In genomic region chr5:116242363-116242762, GRCh38 we compare ENCODE assay signal across 32 cellular contexts.
DNase-seq lines count a peak whose midpoint lies in the region; ATAC-seq, FAIRE-seq and TF ChIP-seq lines count a peak whose summit lies in the region.
"Had no signal": no experiment of that assay in that cellular context is flagged by ENCODE, and none has a peak within 500 bp of the region (broad histone marks: within the 10 kb centered on the region; RNA-seq: fewer than 3 reads in every experiment).

No MANE protein-coding gene starts in this region.

- H3K9me1 ChIP-seq in endothelial cell of umbilical vein (replicated peaks; ENCODE audit: control insufficient read depth, extremely low read depth, insufficient read depth, low read length) = peaks cover 4% of the 10 kb centered on the region

- H3K9ac ChIP-seq in liver (ENCODE audit: low read depth in 1 of 2, low read length in 2 of 2) (no peak overlapping the region), HepG2 (ENCODE audit: insufficient read depth, low read depth, low read length) (no peak overlapping the region), endothelial cell of umbilical vein (replicated peaks; ENCODE audit: extremely low read depth, insufficient read depth, low read length) (no peak overlapping the region)
- H3K9ac ChIP-seq: BLaER1 had no signal

- H4K20me1 ChIP-seq in HepG2 (ENCODE audit: insufficient read depth, low read length) (no peaks in the 10 kb centered on the region), endothelial cell of umbilical vein (replicated peaks; ENCODE audit: control insufficient read depth, extremely low read depth, insufficient read depth, low read length) (no peaks in the 10 kb centered on the region)
- H4K20me1 ChIP-seq: BLaER1 had no signal

- TF ChIP-seq CTCF in liver (IDR thresholded peaks at IDR 0.05; ENCODE audit: low read depth, low read length, missing input control) = no peak
- TF ChIP-seq CTCF in HepG2 (CRISPR knock-in tag; IDR thresholded peaks at IDR 0.05) = no peak
- TF ChIP-seq CTCF in endothelial cell of umbilical vein (IDR thresholded peaks at IDR 0.05; ENCODE audit: extremely low read depth in 1 of 2, insufficient read depth in 1 of 2, low read depth in 1 of 2, low read length in 2 of 2) = no peak
- no peak for TF ChIP-seq CTCF in chondrocyte (IDR thresholded peaks at IDR 0.05)

- TF ChIP-seq POLR2A in HepG2 (IDR thresholded peaks at IDR 0.05; ENCODE audit: insufficient read depth in 1 of 2, low read depth in 2 of 2, low read length in 2 of 2) = no peak
- TF ChIP-seq POLR2A in endothelial cell of umbilical vein (IDR thresholded peaks at IDR 0.05; ENCODE audit: low read depth, low read length) = no peak

- H3K36me3 ChIP-seq in liver (ENCODE audit: control insufficient read depth in 4 of 4, insufficient read depth in 3 of 4, low read depth in 1 of 4, low read length in 3 of 4) = no peaks in the 10 kb centered on the region
- H3K36me3 ChIP-seq in HepG2 (replicated peaks in 1 of 2; ENCODE audit: control insufficient read depth in 1 of 2, insufficient read depth in 2 of 2, low read length in 2 of 2) = no peaks in the 10 kb centered on the region
- H3K36me3 ChIP-seq in endothelial cell of umbilical vein (ENCODE audit: control insufficient read depth in 2 of 2, extremely low read depth in 1 of 2, insufficient read depth in 2 of 2, low read length in 2 of 2) = no peaks in the 10 kb centered on the region
- H3K36me3 ChIP-seq: ascending aorta, BLaER1, gastrocnemius medialis, left ventricle myocardium inferior, MG63 had no signal

- H3K4me3 Mint-ChIP-seq in stimulated activated naive B cell treated with anti-CD40 and anti-IgM and Interleukin-4, amounts not matched to agents 10 μg/mL and 1 μg/mL and 100 μg/mL, for 72 hours = no peak overlapping the region
- H3K4me3 Mint-ChIP-seq in chondrocyte (ENCODE audit: unreplicated experiment) = no peak overlapping the region
- H3K4me3 Mint-ChIP-seq: activated CD8-positive, alpha-beta T cell treated with anti-CD3 and anti-CD28 coated beads for 36 hours; activated naive CD8-positive, alpha-beta T cell; immature natural killer cell; naive thymus-derived CD4-positive, alpha-beta T cell; T-helper 17 cell had no signal

- H3K4me2 ChIP-seq in HepG2 (ENCODE audit: low read depth, low read length) = no peak overlapping the region
- H3K4me2 ChIP-seq in endothelial cell of umbilical vein (ENCODE audit: insufficient read depth, low read length) = no peak overlapping the region
- H3K4me2 ChIP-seq: BLaER1 had no signal

- no peak overlapping the region for H3K4me3 ChIP-seq in liver (ENCODE audit: low read depth in 1 of 3, low read length in 3 of 3)
- no peak overlapping the region for H3K4me3 ChIP-seq in HepG2 (replicated peaks in 1 of 3; ENCODE audit: insufficient read depth in 1 of 3, low read depth in 2 of 3, low read length in 3 of 3)
- no peak overlapping the region for H3K4me3 ChIP-seq in endothelial cell of umbilical vein (replicated peaks in 1 of 3; ENCODE audit: insufficient read depth in 1 of 3, low read depth in 1 of 3, low read length in 3 of 3)
- H3K4me3 ChIP-seq: ascending aorta, BLaER1, gastrocnemius medialis, left ventricle myocardium inferior, MG63, SK-N-MC had no signal

- WGBS in liver = 68% methylated on average over 1 of the region's 1 CpG
- WGBS in HepG2 (ENCODE audit: low lambda C conversion rate) = 100% methylated on average over 1 of the region's 1 CpG

- CTCF ChIA-PET in HepG2 (lab: Yijun Ruan, JAX; ENCODE audit: low intra/inter-chr PET ratio, low total read pairs) (no interaction called here), endothelial cell of umbilical vein (lab: Charles Lee) (no interaction called here)

- FAIRE-seq in HepG2 (lab: Jason Lieb, UNC) = no peak
- no peak for FAIRE-seq in endothelial cell of umbilical vein (lab: Jason Lieb, UNC)

- no TSS peak for BruUV-seq in HepG2 (replicated peaks; lab: Mats Ljungman, UMichigan)
- BruUV-seq in endothelial cell of umbilical vein (replicated peaks; lab: Mats Ljungman, UMichigan) = no TSS peak

- H3K4me1 Mint-ChIP-seq in stimulated activated naive B cell treated with anti-CD40 and anti-IgM and Interleukin-4, amounts not matched to agents 10 μg/mL and 1 μg/mL and 100 μg/mL, for 72 hours = peaks cover 0 to 5% of the 10 kb centered on the region in 2 donors
- peaks cover 8% of the 10 kb centered on the region for H3K4me1 Mint-ChIP-seq in chondrocyte (ENCODE audit: low read depth)
- H3K4me1 Mint-ChIP-seq: immature natural killer cell, T-helper 17 cell had no signal

- in situ Hi-C loops in HepG2 (cut with HindIII; ENCODE audit: extremely low pct_ligation_motif_present, low pct_unique_long_range_greater_than_20kb) = no loop called here

- POLR2A ChIA-PET in HepG2 (lab: Yijun Ruan, JAX) (no interaction called here), endothelial cell of umbilical vein (lab: Charles Lee) (no interaction called here)

- H3K27ac Mint-ChIP-seq in stimulated activated naive B cell treated with anti-CD40 and anti-IgM and Interleukin-4, amounts not matched to agents 10 μg/mL and 1 μg/mL and 100 μg/mL, for 72 hours = no peak overlapping the region
- no peak overlapping the region for H3K27ac Mint-ChIP-seq in chondrocyte (ENCODE audit: unreplicated experiment)
- H3K27ac Mint-ChIP-seq: activated CD8-positive, alpha-beta T cell treated with anti-CD3 and anti-CD28 coated beads for 36 hours; activated naive CD8-positive, alpha-beta T cell; activated T-helper 2 cell treated with anti-CD3 and anti-CD28 coated beads, Interferon-gamma antibody, Interleukin-2, Interleukin-4, amounts not matched to agents 10 μg/mL and 5 μg/mL and 100 μg/mL, durations not matched to agents 14 hours and 24 hours and 36 hours; immature natural killer cell; naive thymus-derived CD4-positive, alpha-beta T cell; T-helper 17 cell had no signal

- H2AFZ ChIP-seq in HepG2 (ENCODE audit: low read length) = no peak overlapping the region
- no peak overlapping the region for H2AFZ ChIP-seq in endothelial cell of umbilical vein (ENCODE audit: low read depth, low read length)

- intact Hi-C loops in HepG2 (cut with micrococcal nuclease; ENCODE audit: unreplicated experiment) (no loop called here), endothelial cell of umbilical vein (cut with micrococcal nuclease) (no loop called here)

- H3K79me2 ChIP-seq in HepG2 (ENCODE audit: insufficient read depth, low read length) (no peaks in the 10 kb centered on the region), endothelial cell of umbilical vein (ENCODE audit: control insufficient read depth, insufficient read depth, low read length) (no peaks in the 10 kb centered on the region)

- H3K27me3 ChIP-seq in liver (ENCODE audit: control insufficient read depth in 4 of 4, insufficient read depth in 4 of 4, low read length in 3 of 4) = no peaks in the 10 kb centered on the region
- no peaks in the 10 kb centered on the region for H3K27me3 ChIP-seq in HepG2 (ENCODE audit: control insufficient read depth in 1 of 2, insufficient read depth in 2 of 2, low read length in 2 of 2)
- no peaks in the 10 kb centered on the region for H3K27me3 ChIP-seq in endothelial cell of umbilical vein (ENCODE audit: control insufficient read depth in 2 of 2, insufficient read depth in 2 of 2, low read length in 2 of 2)
- H3K27me3 ChIP-seq: ascending aorta, BLaER1, gastrocnemius medialis, MG63 had no signal

- no peak for TF ChIP-seq EP300 in HepG2 (IDR thresholded peaks at IDR 0.05; ENCODE audit: low read depth in 2 of 2, low read length in 2 of 2)
- TF ChIP-seq EP300 in HepG2 (CRISPR knock-in tag; IDR thresholded peaks at IDR 0.05; ENCODE audit: borderline replicate concordance) = no peak

- TF ChIP-seq RAD21 in liver (IDR thresholded peaks at IDR 0.05) (no peak), HepG2 (CRISPR knock-in tag; IDR thresholded peaks at IDR 0.05) (no peak)

- dilution Hi-C loops in endothelial cell of umbilical vein (cut with MboI; ENCODE audit: extremely low pct_ligation_motif_present, low sequenced_read_pairs) = no loop called here

- H3K9me3 ChIP-seq in liver (ENCODE audit: control insufficient read depth in 4 of 4, low read length in 3 of 4) = no peaks in the 10 kb centered on the region
- 0 out of 2 replicates have a peak, but pooled peaks cover 6% of the 10 kb centered on the region for H3K9me3 ChIP-seq in HepG2 (ENCODE audit: low read length)
- H3K9me3 ChIP-seq in endothelial cell of umbilical vein (replicated peaks; ENCODE audit: control insufficient read depth, insufficient read depth, low read length) = no peaks in the 10 kb centered on the region
- H3K9me3 ChIP-seq: gastrocnemius medialis had no signal

- DNase-seq in HepG2 (ENCODE audit: low spot score) (no peak), endothelial cell of umbilical vein (ENCODE audit: low read depth, low spot score) (peak; percentile 48), left kidney (ENCODE audit: low read depth, low spot score) (peak; percentile 30), NCI-H345 treated with DMSO at 0.1 percent for 48 hours (lab: John Stamatoyannopoulos, UW; ENCODE audit: unreplicated experiment) (no peak), chondrocyte (ENCODE audit: low spot score) (no peak)
- no peak for DNase-seq in stimulated activated naive B cell treated with anti-CD40 and anti-IgM and Interleukin-4, amounts not matched to agents 10 μg/mL and 1 μg/mL and 100 μg/mL, for 72 hours
- DNase-seq: activated CD4-positive, CD25-positive, alpha-beta regulatory T cell treated with anti-CD3 and anti-CD28 coated beads, Interleukin-2, amount 50 U/mL, for 72 hours; activated CD8-positive, alpha-beta T cell treated with anti-CD3 and anti-CD28 coated beads for 36 hours; DND-41; gastrocnemius medialis; hypothalamus; immature natural killer cell; KBM-7; left ventricle myocardium inferior; MG63; naive thymus-derived CD4-positive, alpha-beta T cell; NCI-H1436; NCI-H2081 treated with DMSO at 0.1 percent for 48 hours; NCI-H226; NCI-H774; occipital lobe; stimulated activated CD4-positive, alpha-beta T cell treated with anti-CD3 and anti-CD28 coated beads, Interleukin-2, amount 100 ng/mL, for 48 hours; T-helper 17 cell; trophoblast cell had no signal

- H3K27me3 Mint-ChIP-seq in stimulated activated naive B cell treated with anti-CD40 and anti-IgM and Interleukin-4, amounts not matched to agents 10 μg/mL and 1 μg/mL and 100 μg/mL, for 72 hours = no peaks in the 10 kb centered on the region
- H3K27me3 Mint-ChIP-seq in chondrocyte (ENCODE audit: low read depth) = no peaks in the 10 kb centered on the region
- H3K27me3 Mint-ChIP-seq: activated CD8-positive, alpha-beta T cell treated with anti-CD3 and anti-CD28 coated beads for 36 hours; activated naive CD8-positive, alpha-beta T cell; naive thymus-derived CD4-positive, alpha-beta T cell; T-helper 17 cell had no signal

- ATAC-seq in HepG2 = no peak
- no peak for ATAC-seq in HG03521 (IDR thresholded peaks at IDR 0.05; ENCODE audit: unreplicated experiment)
- ATAC-seq in stimulated activated naive B cell treated with anti-CD40 and anti-IgM and Interleukin-4, amounts not matched to agents 10 μg/mL and 1 μg/mL and 100 μg/mL, for 72 hours (replicated peaks) = no peak
- ATAC-seq: activated CD8-positive, alpha-beta T cell treated with anti-CD3 and anti-CD28 coated beads for 36 hours; gastrocnemius medialis; HCT116; naive thymus-derived CD4-positive, alpha-beta T cell; T-helper 17 cell had no signal

- H3K27ac ChIP-seq in liver (ENCODE audit: low read depth in 1 of 2, low read length in 2 of 2) (no peak overlapping the region), HepG2 (ENCODE audit: extremely low read length, insufficient read depth, low read length) (no peak overlapping the region), endothelial cell of umbilical vein (ENCODE audit: insufficient read depth, low read depth, low read length) (no peak overlapping the region)
- H3K27ac ChIP-seq: ascending aorta, BLaER1, gastrocnemius medialis, left ventricle myocardium inferior, SK-N-MC had no signal

- peaks cover 13 to 27% of the 10 kb centered on the region in 2 donors for H3K9me3 Mint-ChIP-seq in stimulated activated naive B cell treated with anti-CD40 and anti-IgM and Interleukin-4, amounts not matched to agents 10 μg/mL and 1 μg/mL and 100 μg/mL, for 72 hours
- H3K9me3 Mint-ChIP-seq in chondrocyte (ENCODE audit: low read depth) = peaks cover 14% of the 10 kb centered on the region

- peaks cover 22 to 35% of the 10 kb centered on the region in 2 donors for H3K36me3 Mint-ChIP-seq in stimulated activated naive B cell treated with anti-CD40 and anti-IgM and Interleukin-4, amounts not matched to agents 10 μg/mL and 1 μg/mL and 100 μg/mL, for 72 hours
- peaks cover 8% of the 10 kb centered on the region for H3K36me3 Mint-ChIP-seq in chondrocyte (ENCODE audit: low read depth)

- peaks cover 0 to 8% (median 1%) of the 10 kb centered on the region in 4 donors for H3K4me1 ChIP-seq in liver (ENCODE audit: control insufficient read depth in 4 of 4, insufficient read depth in 4 of 4, low read length in 3 of 4)
- H3K4me1 ChIP-seq in HepG2 (ENCODE audit: insufficient read depth, low read length) = no peaks in the 10 kb centered on the region
- peaks cover 2% of the 10 kb centered on the region for H3K4me1 ChIP-seq in endothelial cell of umbilical vein (ENCODE audit: control insufficient read depth, extremely low read depth, insufficient read depth, low read length)
- H3K4me1 ChIP-seq: ascending aorta, BLaER1, gastrocnemius medialis had no signal

Comparison
In these comparisons a context has a peak if more than half of its experiments do, and no peak if none do; other contexts are left out.
1. DNase-seq: peak in endothelial cell of umbilical vein (single experiment) and left kidney (single experiment); none in HepG2 (single experiment), NCI-H345 treated with DMSO at 0.1 percent for 48 hours (single experiment), stimulated activated naive B cell treated with anti-CD40 and anti-IgM and Interleukin-4, amounts not matched to agents 10 μg/mL and 1 μg/mL and 100 μg/mL, for 72 hours (single experiment) and chondrocyte (single experiment).